38 cellular contexts compared by ENCODE assay signal in genomic region chr17:10549108-10549842, GRCh38. TPM values are rescaled to one million over a fixed set of nuclear protein-coding genes. Genes with fewer than 3 reads are reported as not detected.
DNase-seq lines count a peak whose midpoint lies in the region; ATAC-seq and TF ChIP-seq lines count a peak whose summit lies in the region.
"Had no signal": no experiment of that assay in that cellular context is flagged by ENCODE, and none has a peak within 500 bp of the region (broad histone marks: within the 10 kb centered on the region; RNA-seq: fewer than 3 reads in every experiment).

Gene MYH2, minus strand, starts transcription at chr17:10549658. Its CDS starts 1,738 bp downstream, at chr17:10547920.

- H3K4me3 ChIP-seq in GM23338 (peak within 1 kb of the TSS; percentile 31), ectodermal cell (ENCODE audit: insufficient read depth, low read depth, low read length) (no peak within 1 kb of the TSS), psoas muscle (peak within 1 kb of the TSS; percentile 58)
- H3K4me3 ChIP-seq: adrenal gland; BLaER1 treated with 17β-estradiol and CSF1 and Interleukin-3, amounts not matched to agents 10 nM and 100 nM; gastroesophageal sphincter; hepatocyte; left ventricle myocardium inferior had no signal

- DNase-seq in GM23338 (ENCODE audit: low spot score) (peak; percentile 86), left kidney (ENCODE audit: low read depth, low spot score) (peak; percentile 8), psoas muscle (no peak), T-helper 17 cell (no peak), Right ventricle myocardium inferior (ENCODE audit: missing footprints) (no peak), NCI-H510A treated with DMSO at 0.1 percent for 48 hours (lab: John Stamatoyannopoulos, UW) (no peak), C1 segment of cervical spinal cord (lab: John Stamatoyannopoulos, UW) (no peak)
- DNase-seq: activated CD8-positive, alpha-beta T cell treated with anti-CD3 and anti-CD28 coated beads for 36 hours; activated naive CD4-positive, alpha-beta T cell treated with anti-CD3 and anti-CD28 coated beads, Interleukin-2, amount 10 ng/mL, durations not matched to agents 7 days and 5 days; adrenal gland; Caco-2; cerebellar nuclear complex; dermis blood vessel endothelial cell; DMS79; left ventricle myocardium inferior; mesenchymal stem cell; NCI-H1417; NCI-H2029; NCI-H2227 treated with DMSO at 0.1 percent for 48 hours; NCI-H69; SHP77; small intestine; stimulated activated naive CD4-positive, alpha-beta T cell had no signal

- H3K27me3 ChIP-seq in GM23338 (ENCODE audit: insufficient read depth) (no peaks in the 10 kb centered on the region), ectodermal cell (ENCODE audit: control insufficient read depth, insufficient read depth, low read length, poor library complexity, severe bottlenecking) (no peaks in the 10 kb centered on the region), psoas muscle (ENCODE audit: insufficient read depth in 3 of 3, low read length in 2 of 3) (no peaks in the 10 kb centered on the region)
- H3K27me3 ChIP-seq: adrenal gland; BLaER1 treated with 17β-estradiol and CSF1 and Interleukin-3, amounts not matched to agents 10 nM and 100 nM had no signal

- no peaks in the 10 kb centered on the region for H3F3A ChIP-seq in GM23338 (replicated peaks; ENCODE audit: low read depth)

- TF ChIP-seq CTCF in GM23338 (conservative IDR thresholded peaks at IDR 0.05; ENCODE audit: low read depth in 2 of 2) (no peak), psoas muscle (IDR thresholded peaks at IDR 0.05) (no peak)

- H3K27me3 Mint-ChIP-seq in GM23338 (ENCODE audit: insufficient read depth, low read depth, poor library complexity) (no peaks in the 10 kb centered on the region), T-helper 17 cell (no peaks in the 10 kb centered on the region)

- H4K20me1 ChIP-seq in GM23338 (replicated peaks; ENCODE audit: insufficient read depth) = no peaks in the 10 kb centered on the region
- H4K20me1 ChIP-seq: BLaER1 treated with 17β-estradiol and CSF1 and Interleukin-3, amounts not matched to agents 10 nM and 100 nM had no signal

- H3K79me2 ChIP-seq in GM23338 (replicated peaks; ENCODE audit: insufficient read depth) = no peaks in the 10 kb centered on the region
- H3K79me2 ChIP-seq: hepatocyte had no signal

- H3K9me3 Mint-ChIP-seq in GM23338 = no peaks in the 10 kb centered on the region
- H3K9me3 Mint-ChIP-seq: activated CD8-positive, alpha-beta T cell treated with anti-CD3 and anti-CD28 coated beads for 36 hours; activated naive CD4-positive, alpha-beta T cell treated with anti-CD3 and anti-CD28 coated beads, Interleukin-2, amount 10 ng/mL, durations not matched to agents 7 days and 5 days; activated T-helper 17 cell treated with anti-CD3 and anti-CD28 coated beads, Interleukin-2, amount 50 U/mL, for 72 hours; T-helper 2 cell treated with Interferon-gamma antibody and Interleukin-4, amounts not matched to agents 5 μg/mL and 100 μg/mL, for 36 hours; type B pancreatic cell had no signal

- intact Hi-C loops in psoas muscle (cut with DNase I) (loop anchor here (5.0 to 10.0 kb wide), 2 partner anchors 48 to 66 kb away; no protein-coding TSS in a partner anchor), Right ventricle myocardium inferior (cut with DNase I) (no loop called here)

- ATAC-seq in GM23338 = peak; percentile 96
- ATAC-seq in psoas muscle = peak; percentile 67 to 80 (median 76)
- ATAC-seq in T-helper 17 cell = no peak
- ATAC-seq in Right ventricle myocardium inferior = no peak
- ATAC-seq: activated CD8-positive, alpha-beta T cell treated with anti-CD3 and anti-CD28 coated beads for 36 hours; activated T-helper 17 cell treated with anti-CD3 and anti-CD28 coated beads, Interleukin-2, amount 50 U/mL, for 72 hours; gastroesophageal sphincter; HepG2; Panc1 had no signal

- no peak within 1 kb of the TSS for H2AFZ ChIP-seq in GM23338
- H2AFZ ChIP-seq: hepatocyte had no signal

- H3K27ac ChIP-seq in GM23338 (ENCODE audit: low read depth) (peak within 1 kb of the TSS; percentile 87), ectodermal cell (ENCODE audit: insufficient read depth, low read depth, low read length, poor library complexity, severe bottlenecking) (peak within 1 kb of the TSS; percentile 46), psoas muscle (peak within 1 kb of the TSS; percentile 88)
- H3K27ac ChIP-seq: adrenal gland; BLaER1 treated with 17β-estradiol and CSF1 and Interleukin-3, amounts not matched to agents 10 nM and 100 nM; gastroesophageal sphincter; hepatocyte; HL-60; left ventricle myocardium inferior had no signal

- WGBS in ectodermal cell, 2 experiments = 21 to 23% methylated on average over 7 to 9 of the region's 9 CpGs
- WGBS in psoas muscle, 3 donors = 29 to 33% (median 31%) methylated on average over 9 of the region's 9 CpGs

- no peaks in the 10 kb centered on the region for H3K9me2 ChIP-seq in GM23338 (ENCODE audit: insufficient read depth)

- H3K4me1 Mint-ChIP-seq in GM23338 = peaks cover 54% of the 10 kb centered on the region
- no peaks in the 10 kb centered on the region for H3K4me1 Mint-ChIP-seq in T-helper 17 cell
- H3K4me1 Mint-ChIP-seq: activated naive CD4-positive, alpha-beta T cell treated with anti-CD3 and anti-CD28 coated beads, Interleukin-2, amount 10 ng/mL, durations not matched to agents 7 days and 5 days; activated T-helper 17 cell treated with anti-CD3 and anti-CD28 coated beads, Interleukin-2, amount 50 U/mL, for 72 hours had no signal

- H3K36me3 ChIP-seq in GM23338 (ENCODE audit: insufficient read depth) (no peaks in the 10 kb centered on the region), ectodermal cell (ENCODE audit: control insufficient read depth, insufficient read depth, low read length) (no peaks in the 10 kb centered on the region), psoas muscle (ENCODE audit: insufficient read depth in 1 of 2, low read depth in 1 of 2) (peaks cover 0 to 18% of the 10 kb centered on the region in 2 donors)
- H3K36me3 ChIP-seq: adrenal gland; BLaER1 treated with 17β-estradiol and CSF1 and Interleukin-3, amounts not matched to agents 10 nM and 100 nM; gastroesophageal sphincter; left ventricle myocardium inferior had no signal

- peak within 1 kb of the TSS; percentile 90 for H3K27ac Mint-ChIP-seq in GM23338
- H3K27ac Mint-ChIP-seq in T-helper 17 cell = no peak within 1 kb of the TSS
- H3K27ac Mint-ChIP-seq: activated CD8-positive, alpha-beta T cell treated with anti-CD3 and anti-CD28 coated beads for 36 hours; activated naive CD4-positive, alpha-beta T cell treated with anti-CD3 and anti-CD28 coated beads, Interleukin-2, amount 10 ng/mL, durations not matched to agents 7 days and 5 days; activated T-helper 17 cell treated with anti-CD3 and anti-CD28 coated beads, Interleukin-2, amount 50 U/mL, for 72 hours; brain; T-helper 2 cell treated with Interferon-gamma antibody and Interleukin-4, amounts not matched to agents 5 μg/mL and 100 μg/mL, for 36 hours; type B pancreatic cell had no signal

- H3K4me1 ChIP-seq in GM23338 (ENCODE audit: insufficient read depth) = peaks cover 32% of the 10 kb centered on the region
- peaks cover 18% of the 10 kb centered on the region for H3K4me1 ChIP-seq in ectodermal cell (ENCODE audit: control insufficient read depth, insufficient read depth, low read length)
- H3K4me1 ChIP-seq in psoas muscle = peaks cover 15% of the 10 kb centered on the region
- H3K4me1 ChIP-seq: adrenal gland; BLaER1 treated with 17β-estradiol and CSF1 and Interleukin-3, amounts not matched to agents 10 nM and 100 nM; Caco-2; gastroesophageal sphincter; left ventricle myocardium inferior had no signal

- peak within 1 kb of the TSS; percentile 42 for H3K4me2 ChIP-seq in GM23338
- H3K4me2 ChIP-seq: BLaER1 treated with 17β-estradiol and CSF1 and Interleukin-3, amounts not matched to agents 10 nM and 100 nM; hepatocyte had no signal

- H3K4me3 Mint-ChIP-seq in GM23338 (peak within 1 kb of the TSS; percentile 54), T-helper 17 cell (no peak within 1 kb of the TSS)
- H3K4me3 Mint-ChIP-seq: activated CD8-positive, alpha-beta T cell treated with anti-CD3 and anti-CD28 coated beads for 36 hours; activated naive CD4-positive, alpha-beta T cell treated with anti-CD3 and anti-CD28 coated beads, Interleukin-2, amount 10 ng/mL, durations not matched to agents 7 days and 5 days; activated T-helper 17 cell treated with anti-CD3 and anti-CD28 coated beads, Interleukin-2, amount 50 U/mL, for 72 hours; brain; T-helper 2 cell treated with Interferon-gamma antibody and Interleukin-4, amounts not matched to agents 5 μg/mL and 100 μg/mL, for 36 hours; type B pancreatic cell had no signal

- H3K36me3 Mint-ChIP-seq in GM23338 (ENCODE audit: low read depth) (no peaks in the 10 kb centered on the region; the same call in 1 of the 3 replicates), T-helper 17 cell (ENCODE audit: low read depth) (no peaks in the 10 kb centered on the region)
- H3K36me3 Mint-ChIP-seq: activated naive CD4-positive, alpha-beta T cell treated with anti-CD3 and anti-CD28 coated beads, Interleukin-2, amount 10 ng/mL, durations not matched to agents 7 days and 5 days; brain; type B pancreatic cell had no signal

- no peaks in the 10 kb centered on the region for H3K9me3 ChIP-seq in ectodermal cell (ENCODE audit: control insufficient read depth, low read length)
- no peaks in the 10 kb centered on the region for H3K9me3 ChIP-seq in psoas muscle
- no peaks in the 10 kb centered on the region for H3K9me3 ChIP-seq in T-helper 17 cell (ENCODE audit: control insufficient read depth, low read length, poor library complexity, severe bottlenecking)
- H3K9me3 ChIP-seq: adrenal gland, Caco-2, gastroesophageal sphincter, left ventricle myocardium inferior had no signal

TF ChIP-seq in GM23338, 12 proteins besides CTCF, POLR2A, EP300 and RAD21:
- TF ChIP-seq NANOG (IDR thresholded peaks at IDR 0.05; ENCODE audit: borderline replicate concordance) = peak; percentile 22; the same call in 1 of the 2 replicates
- TF ChIP-seq POLR2AphosphoS5 (IDR thresholded peaks at IDR 0.05; ENCODE audit: low read depth) = 0 out of 2 replicates have a peak, but pooled peaks have one; percentile 24
- no peak for TF ChIP-seq EZH2 (IDR thresholded peaks at IDR 0.05; ENCODE audit: low read depth, unreplicated experiment)

RNA-seq across cellular contexts. Expression of gene MYH2, which starts in this region (rescaled TPM):
- 17.9 and 27.7 TPM in 2 replicates for total RNA-seq in GM23338 (2014; rRNA removed; shearing (Covaris generic))
- polyA plus RNA-seq in GM23338 (2016; fragmentation: Nextera tagmentation; extraction: Ambion mirVana) (6.6 and 7.5 TPM in 2 replicates), psoas muscle (100 to 1,000 TPM; 263 to 809 (median 306) TPM)
- polyA plus RNA-seq in ectodermal cell (2013, experiment 1 of 4) = 0.22 TPM
- 0.30 TPM for polyA plus RNA-seq in ectodermal cell (2013, experiment 2 of 4)
- 0.16 TPM for polyA plus RNA-seq in ectodermal cell (2013, experiment 3 of 4)
- 0.20 TPM for polyA plus RNA-seq in ectodermal cell (2013, experiment 4 of 4)
- total RNA-seq in psoas muscle (over 10,000 TPM in 1 of 4 donors, 1,000 to 10,000 TPM in 3; 1,903 to 20,190 (median 5,841) TPM), T-helper 17 cell (not detected), Right ventricle myocardium inferior (not detected)
- total RNA-seq: activated CD8-positive, alpha-beta T cell treated with anti-CD3 and anti-CD28 coated beads for 36 hours; activated T-helper 17 cell treated with anti-CD3 and anti-CD28 coated beads, Interleukin-2, amount 50 U/mL, for 72 hours; Caco-2; dermis blood vessel endothelial cell; fibroblast of lung; H4; hepatocyte; HepG2; osteoblast; renal cortical epithelial cell had no signal
- polyA plus RNA-seq: fibroblast of lung, hepatocyte, HepG2 had no signal

Comparison
In these comparisons a context has a peak if more than half of its experiments do, and no peak if none do; other contexts are left out.
1. RNA of gene MYH2 (total RNA-seq): 1,903 to 20,190 TPM in psoas muscle; 17.9 to 27.7 TPM in GM23338, not detected in T-helper 17 cell and not detected in Right ventricle myocardium inferior (single experiment); every median in the first group is over 10 times any median in the second.
2. RNA of gene MYH2 (polyA plus RNA-seq): 263 to 809 TPM in psoas muscle; 6.6 to 7.5 TPM in GM23338; every median in the first group is over 10 times any median in the second.
3. ATAC-seq: peak in GM23338 (single experiment) and psoas muscle (4 of 4); none in T-helper 17 cell (single experiment) and Right ventricle myocardium inferior (single experiment).
4. DNase-seq: peak in GM23338 (single experiment) and left kidney (single experiment); none in psoas muscle (0 of 2), T-helper 17 cell (0 of 3), Right ventricle myocardium inferior (single experiment), NCI-H510A treated with DMSO at 0.1 percent for 48 hours (single experiment) and C1 segment of cervical spinal cord (0 of 14).
5. Peak in every context shown above with its lines, with median percentiles within 50 percentile points of each other: H3K27ac ChIP-seq.